In the genomic region with DNA sequence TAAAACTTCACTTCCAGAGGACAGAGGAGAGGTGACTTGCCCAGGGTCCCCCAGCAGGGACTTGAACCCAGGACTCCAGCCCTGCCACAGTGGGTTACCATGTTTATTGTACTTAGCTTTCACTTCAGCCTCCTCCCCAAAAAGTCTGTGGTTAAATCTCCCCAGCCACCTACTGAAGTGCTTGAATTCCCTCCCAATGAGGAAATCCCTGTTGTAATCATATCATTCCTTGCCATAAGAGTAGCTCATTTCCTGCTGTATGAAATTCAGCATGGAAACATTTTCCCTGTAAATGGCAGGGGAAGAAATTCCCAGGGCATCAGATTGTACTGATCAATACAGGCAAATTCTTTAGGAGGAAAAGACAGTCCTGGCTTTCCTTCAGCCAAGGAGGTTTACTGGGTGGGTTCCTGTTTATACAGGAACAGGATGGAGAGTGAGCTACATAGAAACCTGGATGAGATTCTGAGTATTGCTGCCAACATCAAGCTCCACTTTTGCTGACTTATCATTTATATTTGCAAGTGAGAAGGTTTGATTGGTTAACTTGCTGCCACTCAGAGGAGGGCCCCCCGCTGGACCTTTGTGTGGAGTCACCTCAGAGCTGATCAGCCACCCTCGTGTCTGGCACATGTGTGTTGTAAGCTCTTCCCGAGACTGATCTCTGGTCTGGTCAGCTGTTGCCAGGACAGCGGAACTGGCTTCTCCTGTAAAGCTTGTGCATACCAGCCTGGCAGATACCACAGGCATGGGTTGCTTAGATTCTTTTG, we compare ENCODE assay signal across 1 cellular context.
TF ChIP-seq lines count a peak whose summit lies in the region.

No MANE protein-coding gene starts in this region.

TF ChIP-seq in HepG2, 621 proteins besides CTCF, POLR2A, EP300 and RAD21 (continued from another document and continues in another):
- TF ChIP-seq, protein P1, sequence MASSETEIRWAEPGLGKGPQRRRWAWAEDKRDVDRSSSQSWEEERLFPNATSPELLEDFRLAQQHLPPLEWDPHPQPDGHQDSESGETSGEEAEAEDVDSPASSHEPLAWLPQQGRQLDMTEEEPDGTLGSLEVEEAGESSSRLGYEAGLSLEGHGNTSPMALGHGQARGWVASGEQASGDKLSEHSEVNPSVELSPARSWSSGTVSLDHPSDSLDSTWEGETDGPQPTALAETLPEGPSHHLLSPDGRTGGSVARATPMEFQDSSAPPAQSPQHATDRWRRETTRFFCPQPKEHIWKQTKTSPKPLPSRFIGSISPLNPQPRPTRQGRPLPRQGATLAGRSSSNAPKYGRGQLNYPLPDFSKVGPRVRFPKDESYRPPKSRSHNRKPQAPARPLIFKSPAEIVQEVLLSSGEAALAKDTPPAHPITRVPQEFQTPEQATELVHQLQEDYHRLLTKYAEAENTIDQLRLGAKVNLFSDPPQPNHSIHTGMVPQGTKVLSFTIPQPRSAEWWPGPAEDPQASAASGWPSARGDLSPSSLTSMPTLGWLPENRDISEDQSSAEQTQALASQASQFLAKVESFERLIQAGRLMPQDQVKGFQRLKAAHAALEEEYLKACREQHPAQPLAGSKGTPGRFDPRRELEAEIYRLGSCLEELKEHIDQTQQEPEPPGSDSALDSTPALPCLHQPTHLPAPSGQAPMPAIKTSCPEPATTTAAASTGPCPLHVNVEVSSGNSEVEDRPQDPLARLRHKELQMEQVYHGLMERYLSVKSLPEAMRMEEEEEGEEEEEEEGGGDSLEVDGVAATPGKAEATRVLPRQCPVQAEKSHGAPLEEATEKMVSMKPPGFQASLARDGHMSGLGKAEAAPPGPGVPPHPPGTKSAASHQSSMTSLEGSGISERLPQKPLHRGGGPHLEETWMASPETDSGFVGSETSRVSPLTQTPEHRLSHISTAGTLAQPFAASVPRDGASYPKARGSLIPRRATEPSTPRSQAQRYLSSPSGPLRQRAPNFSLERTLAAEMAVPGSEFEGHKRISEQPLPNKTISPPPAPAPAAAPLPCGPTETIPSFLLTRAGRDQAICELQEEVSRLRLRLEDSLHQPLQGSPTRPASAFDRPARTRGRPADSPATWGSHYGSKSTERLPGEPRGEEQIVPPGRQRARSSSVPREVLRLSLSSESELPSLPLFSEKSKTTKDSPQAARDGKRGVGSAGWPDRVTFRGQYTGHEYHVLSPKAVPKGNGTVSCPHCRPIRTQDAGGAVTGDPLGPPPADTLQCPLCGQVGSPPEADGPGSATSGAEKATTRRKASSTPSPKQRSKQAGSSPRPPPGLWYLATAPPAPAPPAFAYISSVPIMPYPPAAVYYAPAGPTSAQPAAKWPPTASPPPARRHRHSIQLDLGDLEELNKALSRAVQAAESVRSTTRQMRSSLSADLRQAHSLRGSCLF (CRISPR knock-in tag; IDR thresholded peaks at IDR 0.05; ENCODE audit: borderline replicate concordance) = no peak
- TF ChIP-seq ZNF598 (CRISPR knock-in tag; IDR thresholded peaks at IDR 0.05; ENCODE audit: borderline replicate concordance) = no peak
- no peak for TF ChIP-seq KDM2A (CRISPR knock-in tag; IDR thresholded peaks at IDR 0.05; ENCODE audit: borderline replicate concordance, low read depth)
- TF ChIP-seq MAFF (IDR thresholded peaks at IDR 0.05; ENCODE audit: low read depth, low read length) = peak; percentile 97
- TF ChIP-seq KMT2A (CRISPR knock-in tag; IDR thresholded peaks at IDR 0.05) = no peak
- no peak for TF ChIP-seq JDP2 (CRISPR knock-in tag; IDR thresholded peaks at IDR 0.05; ENCODE audit: borderline replicate concordance)
- no peak for TF ChIP-seq ZNF780A (CRISPR knock-in tag; IDR thresholded peaks at IDR 0.05)
- TF ChIP-seq MTA3 (CRISPR knock-in tag; IDR thresholded peaks at IDR 0.05) = no peak
- no peak for TF ChIP-seq SNRNP70 (IDR thresholded peaks at IDR 0.05; ENCODE audit: low read depth, low read length)
- TF ChIP-seq NFATC3 (CRISPR knock-in tag; IDR thresholded peaks at IDR 0.05) = no peak
- TF ChIP-seq ZNF124 (CRISPR knock-in tag; IDR thresholded peaks at IDR 0.05) = no peak; the same call in 1 of the 2 replicates
- TF ChIP-seq HDAC6 (IDR thresholded peaks at IDR 0.05; ENCODE audit: low read depth, low read length) = no peak
- TF ChIP-seq NFKBIZ (CRISPR knock-in tag; IDR thresholded peaks at IDR 0.05) = no peak
- no peak for TF ChIP-seq ZNF7 (CRISPR knock-in tag; IDR thresholded peaks at IDR 0.05)
- TF ChIP-seq, protein P2, sequence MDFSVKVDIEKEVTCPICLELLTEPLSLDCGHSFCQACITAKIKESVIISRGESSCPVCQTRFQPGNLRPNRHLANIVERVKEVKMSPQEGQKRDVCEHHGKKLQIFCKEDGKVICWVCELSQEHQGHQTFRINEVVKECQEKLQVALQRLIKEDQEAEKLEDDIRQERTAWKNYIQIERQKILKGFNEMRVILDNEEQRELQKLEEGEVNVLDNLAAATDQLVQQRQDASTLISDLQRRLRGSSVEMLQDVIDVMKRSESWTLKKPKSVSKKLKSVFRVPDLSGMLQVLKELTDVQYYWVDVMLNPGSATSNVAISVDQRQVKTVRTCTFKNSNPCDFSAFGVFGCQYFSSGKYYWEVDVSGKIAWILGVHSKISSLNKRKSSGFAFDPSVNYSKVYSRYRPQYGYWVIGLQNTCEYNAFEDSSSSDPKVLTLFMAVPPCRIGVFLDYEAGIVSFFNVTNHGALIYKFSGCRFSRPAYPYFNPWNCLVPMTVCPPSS (IDR thresholded peaks at IDR 0.05) = no peak
- TF ChIP-seq HOXD1 (CRISPR knock-in tag; IDR thresholded peaks at IDR 0.05) = no peak
- peak; percentile 84 for TF ChIP-seq TEAD3 (CRISPR knock-in tag; optimal IDR thresholded peaks at IDR 0.05; ENCODE audit: borderline replicate concordance)
- TF ChIP-seq, protein P3, sequence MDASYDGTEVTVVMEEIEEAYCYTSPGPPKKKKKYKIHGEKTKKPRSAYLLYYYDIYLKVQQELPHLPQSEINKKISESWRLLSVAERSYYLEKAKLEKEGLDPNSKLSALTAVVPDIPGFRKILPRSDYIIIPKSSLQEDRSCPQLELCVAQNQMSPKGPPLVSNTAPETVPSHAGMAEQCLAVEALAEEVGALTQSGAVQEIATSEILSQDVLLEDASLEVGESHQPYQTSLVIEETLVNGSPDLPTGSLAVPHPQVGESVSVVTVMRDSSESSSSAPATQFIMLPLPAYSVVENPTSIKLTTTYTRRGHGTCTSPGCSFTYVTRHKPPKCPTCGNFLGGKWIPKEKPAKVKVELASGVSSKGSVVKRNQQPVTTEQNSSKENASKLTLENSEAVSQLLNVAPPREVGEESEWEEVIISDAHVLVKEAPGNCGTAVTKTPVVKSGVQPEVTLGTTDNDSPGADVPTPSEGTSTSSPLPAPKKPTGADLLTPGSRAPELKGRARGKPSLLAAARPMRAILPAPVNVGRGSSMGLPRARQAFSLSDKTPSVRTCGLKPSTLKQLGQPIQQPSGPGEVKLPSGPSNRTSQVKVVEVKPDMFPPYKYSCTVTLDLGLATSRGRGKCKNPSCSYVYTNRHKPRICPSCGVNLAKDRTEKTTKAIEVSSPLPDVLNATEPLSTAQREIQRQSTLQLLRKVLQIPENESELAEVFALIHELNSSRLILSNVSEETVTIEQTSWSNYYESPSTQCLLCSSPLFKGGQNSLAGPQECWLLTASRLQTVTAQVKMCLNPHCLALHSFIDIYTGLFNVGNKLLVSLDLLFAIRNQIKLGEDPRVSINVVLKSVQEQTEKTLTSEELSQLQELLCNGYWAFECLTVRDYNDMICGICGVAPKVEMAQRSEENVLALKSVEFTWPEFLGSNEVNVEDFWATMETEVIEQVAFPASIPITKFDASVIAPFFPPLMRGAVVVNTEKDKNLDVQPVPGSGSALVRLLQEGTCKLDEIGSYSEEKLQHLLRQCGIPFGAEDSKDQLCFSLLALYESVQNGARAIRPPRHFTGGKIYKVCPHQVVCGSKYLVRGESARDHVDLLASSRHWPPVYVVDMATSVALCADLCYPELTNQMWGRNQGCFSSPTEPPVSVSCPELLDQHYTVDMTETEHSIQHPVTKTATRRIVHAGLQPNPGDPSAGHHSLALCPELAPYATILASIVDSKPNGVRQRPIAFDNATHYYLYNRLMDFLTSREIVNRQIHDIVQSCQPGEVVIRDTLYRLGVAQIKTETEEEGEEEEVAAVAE (CRISPR knock-in tag; IDR thresholded peaks at IDR 0.05; ENCODE audit: borderline replicate concordance) = no peak
- TF ChIP-seq SNAI1 (CRISPR knock-in tag; IDR thresholded peaks at IDR 0.05; ENCODE audit: borderline replicate concordance) = no peak
- TF ChIP-seq ZNF567 (CRISPR knock-in tag; IDR thresholded peaks at IDR 0.05; ENCODE audit: borderline replicate concordance) = no peak
- TF ChIP-seq ZNF850 (CRISPR knock-in tag; conservative IDR thresholded peaks at IDR 0.05) = no peak
- no peak for TF ChIP-seq ARHGAP35 (CRISPR knock-in tag; IDR thresholded peaks at IDR 0.05; ENCODE audit: borderline replicate concordance)
- no peak for TF ChIP-seq MAF1 (CRISPR knock-in tag; IDR thresholded peaks at IDR 0.05; ENCODE audit: borderline replicate concordance)
- TF ChIP-seq TCF7L2 (IDR thresholded peaks at IDR 0.05; ENCODE audit: low read depth, low read length) = no peak
- TF ChIP-seq, protein P4, sequence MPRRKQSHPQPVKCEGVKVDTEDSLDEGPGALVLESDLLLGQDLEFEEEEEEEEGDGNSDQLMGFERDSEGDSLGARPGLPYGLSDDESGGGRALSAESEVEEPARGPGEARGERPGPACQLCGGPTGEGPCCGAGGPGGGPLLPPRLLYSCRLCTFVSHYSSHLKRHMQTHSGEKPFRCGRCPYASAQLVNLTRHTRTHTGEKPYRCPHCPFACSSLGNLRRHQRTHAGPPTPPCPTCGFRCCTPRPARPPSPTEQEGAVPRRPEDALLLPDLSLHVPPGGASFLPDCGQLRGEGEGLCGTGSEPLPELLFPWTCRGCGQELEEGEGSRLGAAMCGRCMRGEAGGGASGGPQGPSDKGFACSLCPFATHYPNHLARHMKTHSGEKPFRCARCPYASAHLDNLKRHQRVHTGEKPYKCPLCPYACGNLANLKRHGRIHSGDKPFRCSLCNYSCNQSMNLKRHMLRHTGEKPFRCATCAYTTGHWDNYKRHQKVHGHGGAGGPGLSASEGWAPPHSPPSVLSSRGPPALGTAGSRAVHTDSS (CRISPR knock-in tag; conservative IDR thresholded peaks at IDR 0.05) = no peak
- TF ChIP-seq PRPF4 (IDR thresholded peaks at IDR 0.05; ENCODE audit: low read depth, low read length, poor library complexity, severe bottlenecking) = no peak
- no peak for TF ChIP-seq STAG1 (CRISPR knock-in tag; IDR thresholded peaks at IDR 0.05)
- 0 out of 2 replicates have a peak, but pooled peaks have one; percentile 16 for TF ChIP-seq NCOR1 (IDR thresholded peaks at IDR 0.05; ENCODE audit: borderline replicate concordance, low read length)
- TF ChIP-seq JUND (CRISPR knock-in tag; IDR thresholded peaks at IDR 0.05) = no peak
- TF ChIP-seq, protein P5, sequence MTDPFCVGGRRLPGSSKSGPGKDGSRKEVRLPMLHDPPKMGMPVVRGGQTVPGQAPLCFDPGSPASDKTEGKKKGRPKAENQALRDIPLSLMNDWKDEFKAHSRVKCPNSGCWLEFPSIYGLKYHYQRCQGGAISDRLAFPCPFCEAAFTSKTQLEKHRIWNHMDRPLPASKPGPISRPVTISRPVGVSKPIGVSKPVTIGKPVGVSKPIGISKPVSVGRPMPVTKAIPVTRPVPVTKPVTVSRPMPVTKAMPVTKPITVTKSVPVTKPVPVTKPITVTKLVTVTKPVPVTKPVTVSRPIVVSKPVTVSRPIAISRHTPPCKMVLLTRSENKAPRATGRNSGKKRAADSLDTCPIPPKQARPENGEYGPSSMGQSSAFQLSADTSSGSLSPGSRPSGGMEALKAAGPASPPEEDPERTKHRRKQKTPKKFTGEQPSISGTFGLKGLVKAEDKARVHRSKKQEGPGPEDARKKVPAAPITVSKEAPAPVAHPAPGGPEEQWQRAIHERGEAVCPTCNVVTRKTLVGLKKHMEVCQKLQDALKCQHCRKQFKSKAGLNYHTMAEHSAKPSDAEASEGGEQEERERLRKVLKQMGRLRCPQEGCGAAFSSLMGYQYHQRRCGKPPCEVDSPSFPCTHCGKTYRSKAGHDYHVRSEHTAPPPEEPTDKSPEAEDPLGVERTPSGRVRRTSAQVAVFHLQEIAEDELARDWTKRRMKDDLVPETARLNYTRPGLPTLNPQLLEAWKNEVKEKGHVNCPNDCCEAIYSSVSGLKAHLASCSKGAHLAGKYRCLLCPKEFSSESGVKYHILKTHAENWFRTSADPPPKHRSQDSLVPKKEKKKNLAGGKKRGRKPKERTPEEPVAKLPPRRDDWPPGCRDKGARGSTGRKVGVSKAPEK (CRISPR knock-in tag; IDR thresholded peaks at IDR 0.05; ENCODE audit: borderline replicate concordance) = no peak
- TF ChIP-seq ZNF430 (CRISPR knock-in tag; IDR thresholded peaks at IDR 0.05) = peak; percentile 86; the same call in 1 of the 2 replicates
- no peak for TF ChIP-seq NR3C1 (CRISPR knock-in tag; IDR thresholded peaks at IDR 0.05)
- TF ChIP-seq, protein P6, sequence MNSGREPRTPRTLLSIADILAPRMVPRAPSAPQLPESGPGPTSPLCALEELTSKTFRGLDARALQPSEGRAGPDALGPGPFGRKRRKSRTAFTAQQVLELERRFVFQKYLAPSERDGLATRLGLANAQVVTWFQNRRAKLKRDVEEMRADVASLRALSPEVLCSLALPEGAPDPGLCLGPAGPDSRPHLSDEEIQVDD (CRISPR knock-in tag; IDR thresholded peaks at IDR 0.05; ENCODE audit: borderline replicate concordance) = no peak
- TF ChIP-seq, protein P7, sequence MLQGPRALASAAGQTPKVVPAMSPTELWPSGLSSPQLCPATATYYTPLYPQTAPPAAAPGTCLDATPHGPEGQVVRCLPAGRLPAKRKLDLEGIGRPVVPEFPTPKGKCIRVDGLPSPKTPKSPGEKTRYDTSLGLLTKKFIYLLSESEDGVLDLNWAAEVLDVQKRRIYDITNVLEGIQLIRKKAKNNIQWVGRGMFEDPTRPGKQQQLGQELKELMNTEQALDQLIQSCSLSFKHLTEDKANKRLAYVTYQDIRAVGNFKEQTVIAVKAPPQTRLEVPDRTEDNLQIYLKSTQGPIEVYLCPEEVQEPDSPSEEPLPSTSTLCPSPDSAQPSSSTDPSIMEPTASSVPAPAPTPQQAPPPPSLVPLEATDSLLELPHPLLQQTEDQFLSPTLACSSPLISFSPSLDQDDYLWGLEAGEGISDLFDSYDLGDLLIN (CRISPR knock-in tag; IDR thresholded peaks at IDR 0.05; ENCODE audit: borderline replicate concordance) = no peak
- no peak for TF ChIP-seq ZNF839 (CRISPR knock-in tag; IDR thresholded peaks at IDR 0.05; ENCODE audit: borderline replicate concordance)
- no peak for TF ChIP-seq REL (CRISPR knock-in tag; conservative IDR thresholded peaks at IDR 0.05)
- TF ChIP-seq PAX8 (CRISPR knock-in tag; IDR thresholded peaks at IDR 0.05; ENCODE audit: borderline replicate concordance) = no peak
- no peak for TF ChIP-seq ZNF772 (CRISPR knock-in tag; IDR thresholded peaks at IDR 0.05)
- TF ChIP-seq PITX1 (CRISPR knock-in tag; IDR thresholded peaks at IDR 0.05) = peak; percentile 67
- TF ChIP-seq SMC3 (IDR thresholded peaks at IDR 0.05; ENCODE audit: low read length) = 0 out of 2 replicates have a peak, but pooled peaks have one; percentile 11
- no peak for TF ChIP-seq ZNF546 (CRISPR knock-in tag; conservative IDR thresholded peaks at IDR 0.05)
- no peak for TF ChIP-seq NAIF1 (CRISPR knock-in tag; IDR thresholded peaks at IDR 0.05; ENCODE audit: borderline replicate concordance)
- TF ChIP-seq, protein P8, sequence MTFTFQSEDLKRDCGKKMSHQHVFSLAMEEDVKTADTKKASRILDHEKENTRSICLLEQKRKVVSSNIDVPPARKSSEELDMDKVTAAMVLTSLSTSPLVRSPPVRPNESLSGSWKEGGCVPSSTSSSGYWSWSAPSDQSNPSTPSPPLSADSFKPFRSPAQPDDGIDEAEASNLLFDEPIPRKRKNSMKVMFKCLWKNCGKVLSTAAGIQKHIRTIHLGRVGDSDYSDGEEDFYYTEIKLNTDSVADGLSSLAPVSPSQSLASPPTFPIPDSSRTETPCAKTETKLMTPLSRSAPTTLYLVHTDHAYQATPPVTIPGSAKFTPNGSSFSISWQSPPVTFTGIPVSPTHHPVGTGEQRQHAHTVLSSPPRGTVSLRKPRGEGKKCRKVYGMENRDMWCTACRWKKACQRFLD (CRISPR knock-in tag; IDR thresholded peaks at IDR 0.05; ENCODE audit: borderline replicate concordance) = no peak
